Comparison of ENCODE assay signal across 9 cellular contexts in genomic region chr2:241035818-241036396, GRCh38. TPM values are rescaled to one million over a fixed set of nuclear protein-coding genes. Genes with fewer than 3 reads are reported as not detected.
DNase-seq lines count a peak whose midpoint lies in the region; ATAC-seq and TF ChIP-seq lines count a peak whose summit lies in the region.
"Had no signal": no experiment of that assay in that cellular context is flagged by ENCODE, and none has a peak within 500 bp of the region (broad histone marks: within the 10 kb centered on the region; RNA-seq: fewer than 3 reads in every experiment).

No MANE protein-coding gene starts in this region.

- H3K36me3 Mint-ChIP-seq in activated CD4-positive, alpha-beta T cell treated with anti-CD3 and anti-CD28 coated beads, Interleukin-2, amount 10 ng/mL, durations not matched to agents 24 days and 14 days (ENCODE audit: low read depth) = peaks cover 4% of the 10 kb centered on the region

- no peak for TF ChIP-seq EP300 in tibial nerve (IDR thresholded peaks at IDR 0.05)

- peak overlapping the region; percentile 96 for H3K4me2 ChIP-seq in BLaER1

- no peak for TF ChIP-seq CTCF in tibial nerve (IDR thresholded peaks at IDR 0.05)

- peak overlapping the region; percentile 76 for H3K4me3 Mint-ChIP-seq in activated CD4-positive, alpha-beta T cell treated with anti-CD3 and anti-CD28 coated beads, Interleukin-2, amount 10 ng/mL, durations not matched to agents 24 days and 14 days

- H3K9me3 ChIP-seq in BLaER1 = no peaks in the 10 kb centered on the region
- H3K9me3 ChIP-seq in right cardiac atrium (ENCODE audit: control insufficient read depth, low read length) = no peaks in the 10 kb centered on the region
- no peaks in the 10 kb centered on the region for H3K9me3 ChIP-seq in tibial nerve
- H3K9me3 ChIP-seq: neutrophil had no signal

- 0 out of 2 replicates have a peak overlapping the region, but pooled peaks have one; percentile 27 for H3K9ac ChIP-seq in BLaER1

- 13% methylated on average over 39 of the region's 39 CpGs for WGBS in right cardiac atrium
- WGBS in tibial nerve, 2 donors = 20% methylated on average over 19 to 34 of the region's 39 CpGs

- DNase-seq in activated CD4-positive, alpha-beta T cell treated with anti-CD3 and anti-CD28 coated beads, Interleukin-2, amount 10 ng/mL, durations not matched to agents 24 days and 14 days = no peak
- no peak for DNase-seq in right cardiac atrium
- DNase-seq in tibial nerve (ENCODE audit: low spot score in 2 of 2) = no peak
- no peak for DNase-seq in kidney tubule cell (ENCODE audit: low spot score)

- H3K4me1 Mint-ChIP-seq in activated CD4-positive, alpha-beta T cell treated with anti-CD3 and anti-CD28 coated beads, Interleukin-2, amount 10 ng/mL, durations not matched to agents 24 days and 14 days = peaks cover 18% of the 10 kb centered on the region

- ATAC-seq in GM21515 (IDR thresholded peaks at IDR 0.05; ENCODE audit: unreplicated experiment) (peak; percentile 11), right cardiac atrium (peak; percentile 22 to 25), GM21723 (IDR thresholded peaks at IDR 0.05; ENCODE audit: unreplicated experiment) (no peak), HG03342 (IDR thresholded peaks at IDR 0.05; ENCODE audit: unreplicated experiment) (no peak)

- 0 out of 2 replicates have a peak, but pooled peaks cover 10% of the 10 kb centered on the region for H4K20me1 ChIP-seq in BLaER1

- peaks cover 3% of the 10 kb centered on the region for H3K27me3 Mint-ChIP-seq in activated CD4-positive, alpha-beta T cell treated with anti-CD3 and anti-CD28 coated beads, Interleukin-2, amount 10 ng/mL, durations not matched to agents 24 days and 14 days

- intact Hi-C loops in activated CD4-positive, alpha-beta T cell treated with anti-CD3 and anti-CD28 coated beads, Interleukin-2, amount 10 ng/mL, durations not matched to agents 24 days and 14 days (cut with micrococcal nuclease) = no loop called here
- intact Hi-C loops in right cardiac atrium (cut with DNase I) = no loop called here

- TF ChIP-seq POLR2A in tibial nerve (IDR thresholded peaks at IDR 0.05) = no peak

- no peak overlapping the region for H3K27ac Mint-ChIP-seq in activated CD4-positive, alpha-beta T cell treated with anti-CD3 and anti-CD28 coated beads, Interleukin-2, amount 10 ng/mL, durations not matched to agents 24 days and 14 days

- H3K27me3 ChIP-seq in BLaER1 (peaks cover 16% of the 10 kb centered on the region), right cardiac atrium (ENCODE audit: control insufficient read depth, insufficient read depth) (no peaks in the 10 kb centered on the region), tibial nerve (peaks cover 0 to 5% of the 10 kb centered on the region in 2 donors)

- H3K36me3 ChIP-seq in BLaER1 (no peaks in the 10 kb centered on the region), tibial nerve (peaks cover 0 to 82% (median 0%) of the 10 kb centered on the region in 3 donors)
- H3K36me3 ChIP-seq: neutrophil had no signal

- no peaks in the 10 kb centered on the region for H3K9me3 Mint-ChIP-seq in activated CD4-positive, alpha-beta T cell treated with anti-CD3 and anti-CD28 coated beads, Interleukin-2, amount 10 ng/mL, durations not matched to agents 24 days and 14 days

- H3K4me3 ChIP-seq in BLaER1 (peak overlapping the region; percentile 61), right cardiac atrium (ENCODE audit: low read length) (peak overlapping the region; percentile 17), tibial nerve (peak overlapping the region; percentile 9 to 42 (median 26))

- H3K4me1 ChIP-seq in BLaER1 (peaks cover 66% of the 10 kb centered on the region), right cardiac atrium (ENCODE audit: control insufficient read depth, insufficient read depth, low read length) (peaks cover 5% of the 10 kb centered on the region), tibial nerve (peaks cover 0 to 22% (median 1%) of the 10 kb centered on the region in 4 donors)

- H3K27ac ChIP-seq in BLaER1 (no peak overlapping the region), right cardiac atrium (ENCODE audit: low read length) (no peak overlapping the region), tibial nerve (peak overlapping the region in 1 of 4 donors; percentile 65)
- H3K27ac ChIP-seq: neutrophil had no signal

RNA-seq across cellular contexts. Expression of gene SNED1, which starts 37.5 kb away (rescaled TPM):
- 1.3 and 1.9 TPM in 2 replicates for total RNA-seq in activated CD4-positive, alpha-beta T cell treated with anti-CD3 and anti-CD28 coated beads, Interleukin-2, amount 10 ng/mL, durations not matched to agents 24 days and 14 days
- total RNA-seq in right cardiac atrium = 10 to 100 TPM; 13.8 to 19.2 (median 16.8) TPM
- polyA plus RNA-seq in right cardiac atrium = 6.7 TPM
- total RNA-seq in tibial nerve = 100 to 1,000 TPM; 116 to 226 (median 141) TPM

Comparison
In these comparisons a context has a peak if more than half of its experiments do, and no peak if none do; other contexts are left out.
1. ATAC-seq: peak in GM21515 (single experiment) and right cardiac atrium (2 of 2); none in GM21723 (single experiment) and HG03342 (single experiment).
2. RNA of gene SNED1, which starts 37.5 kb away (total RNA-seq): 116 to 226 TPM in tibial nerve; 13.8 to 19.2 TPM in right cardiac atrium and 1.3 to 1.9 TPM in activated CD4-positive, alpha-beta T cell treated with anti-CD3 and anti-CD28 coated beads, Interleukin-2, amount 10 ng/mL, durations not matched to agents 24 days and 14 days; every median in the first group is over 4 times any median in the second.
3. Peak in every context shown above with its lines, with median percentiles within 50 percentile points of each other: H3K4me3 ChIP-seq.